In genomic region chr5:140299056-140299455, GRCh38 we compare ENCODE assay signal across 17 cellular contexts. TPM values are rescaled to one million over a fixed set of nuclear protein-coding genes. Genes with fewer than 3 reads are reported as not detected.
A peak's percentile ranks its signal among the peaks of the same experiment; 100 is the strongest.
DNase-seq lines count a peak whose midpoint lies in the region; ATAC-seq and TF ChIP-seq lines count a peak whose summit lies in the region.
"Had no signal": no experiment of that assay in that cellular context is flagged by ENCODE, and none has a peak within 500 bp of the region (broad histone marks: within the 10 kb centered on the region; RNA-seq: fewer than 3 reads in every experiment).

No MANE protein-coding gene starts in this region.

- TF ChIP-seq RAD21 in HCT116 (IDR thresholded peaks at IDR 0.05; ENCODE audit: low read depth) = no peak

- BruUV-seq in HCT116 (replicated peaks; lab: Mats Ljungman, UMichigan) = no TSS peak

- no peaks in the 10 kb centered on the region for H3K9me2 ChIP-seq in HCT116 (ENCODE audit: insufficient read depth)

- ATAC-seq in HCT116 (no peak), left lung (peak; percentile 32), HG03135 (IDR thresholded peaks at IDR 0.05; ENCODE audit: unreplicated experiment) (no peak), HG03378 (IDR thresholded peaks at IDR 0.05; ENCODE audit: unreplicated experiment) (no peak)

- POLR2A ChIA-PET in HCT116 (lab: Charles Lee) = no interaction called here

- H3K79me2 ChIP-seq in HCT116 (ENCODE audit: insufficient read depth, low read length) = peaks cover 79% of the 10 kb centered on the region

- H3K4me2 ChIP-seq in HCT116 (ENCODE audit: low read length) = peak overlapping the region; percentile 22; the same call in 1 of the 2 replicates
- H3K4me2 ChIP-seq in skeletal muscle satellite cell (ENCODE audit: low read length) = peak overlapping the region; percentile 52

- H4K20me1 ChIP-seq in HCT116 (ENCODE audit: insufficient read depth) = no peaks in the 10 kb centered on the region; the same call in 1 of the 2 replicates

- H3K27ac ChIP-seq in HCT116 (ENCODE audit: low read depth, low read length) = peak overlapping the region; percentile 42; the same call in 1 of the 2 replicates
- peak overlapping the region; percentile 41 for H3K27ac ChIP-seq in SJSA1
- H3K27ac ChIP-seq in left lung = peak overlapping the region; percentile 42 to 67

- H3K27me3 ChIP-seq in HCT116 (ENCODE audit: insufficient read depth, low read length) (no peaks in the 10 kb centered on the region), SJSA1 (replicated peaks) (no peaks in the 10 kb centered on the region), left lung (no peaks in the 10 kb centered on the region), skeletal muscle satellite cell (ENCODE audit: control insufficient read depth, insufficient read depth, low read length) (no peaks in the 10 kb centered on the region)

- no peak for TF ChIP-seq POLR2A in HCT116 (IDR thresholded peaks at IDR 0.05; ENCODE audit: borderline replicate concordance, extremely low read depth, insufficient read depth, insufficient read length)

- intact Hi-C loops in HCT116 (cut with micrococcal nuclease) = no loop called here
- intact Hi-C loops in left lung (cut with DNase I) = no loop called here

- H3K9me3 ChIP-seq in HCT116 (ENCODE audit: control insufficient read depth in 1 of 2, insufficient read depth in 1 of 2, low read depth in 1 of 2, low read length in 2 of 2) (no peaks in the 10 kb centered on the region), SJSA1 (replicated peaks) (no peaks in the 10 kb centered on the region), left lung (no peaks in the 10 kb centered on the region), skeletal muscle satellite cell (replicated peaks; ENCODE audit: low read length) (no peaks in the 10 kb centered on the region)

- H3K9ac ChIP-seq in HCT116 (ENCODE audit: low read length) (no peak overlapping the region), skeletal muscle satellite cell (ENCODE audit: low read depth, low read length) (peak overlapping the region; percentile 53)

- CTCF ChIA-PET in HCT116 (lab: Charles Lee) = no interaction called here

- RAD21 ChIA-PET in HCT116 (lab: Charles Lee; ENCODE audit: low non-redundant PET in 1 of 2, low total read pairs in 2 of 2, uncharacterized antibody in 2 of 2, unreplicated experiment in 2 of 2) = no interaction called here

- H3K4me1 ChIP-seq in HCT116 (ENCODE audit: control insufficient read depth in 1 of 2, insufficient read depth in 2 of 2, low read length in 2 of 2) = peaks cover 25 to 50% of the 10 kb centered on the region in 2 experiments
- H3K4me1 ChIP-seq in SJSA1 (replicated peaks) = peaks cover 63% of the 10 kb centered on the region
- peaks cover 7 to 68% of the 10 kb centered on the region in 2 donors for H3K4me1 ChIP-seq in left lung
- H3K4me1 ChIP-seq in skeletal muscle satellite cell (ENCODE audit: control insufficient read depth, insufficient read depth, low read length) = peaks cover 63% of the 10 kb centered on the region

- H2AFZ ChIP-seq in HCT116 (ENCODE audit: low read depth, low read length, poor library complexity, severe bottlenecking) = no peak overlapping the region

- H3K36me3 ChIP-seq in HCT116 (ENCODE audit: control insufficient read depth in 1 of 2, insufficient read depth in 2 of 2, low read length in 2 of 2) (peaks cover 0 to 2% of the 10 kb centered on the region in 2 experiments; a peak in 1 of 4 replicates), SJSA1 (peaks cover 34% of the 10 kb centered on the region), left lung (peaks cover 0 to 18% of the 10 kb centered on the region in 2 donors), skeletal muscle satellite cell (ENCODE audit: insufficient read depth, low read length) (peaks cover 3% of the 10 kb centered on the region)

- no peak for DNase-seq in HCT116 (ENCODE audit: low read depth, low spot score)
- DNase-seq in SJSA1 (ENCODE audit: low read depth in 1 of 2, low spot score in 2 of 2) = no peak
- no peak for DNase-seq in left lung
- DNase-seq in NCI-H1694 treated with DMSO at 0.1 percent for 48 hours (lab: John Stamatoyannopoulos, UW) = no peak
- DNase-seq: activated CD4-positive, alpha-beta T cell treated with anti-CD3 and anti-CD28 coated beads, Interleukin-2, amount 10 ng/mL, durations not matched to agents 24 days and 14 days; activated CD8-positive, alpha-beta memory T cell treated with anti-CD3 and anti-CD28 coated beads, Interleukin-2, amount 50 U/mL, for 4 hours; activated gamma-delta T cell; cerebellar nuclear complex; COR-L47; effector memory CD4-positive, alpha-beta T cell; NCI-H526 treated with DMSO at 0.1 percent for 48 hours; nephron progenitor cell; SHP77 treated with DMSO at 0.1 percent for 48 hours; stimulated activated CD4-positive, alpha-beta T cell treated with anti-CD3 and anti-CD28 coated beads, Interleukin-15, amount 100 ng/mL, for 24 hours had no signal

- TF ChIP-seq CTCF in HCT116 (IDR thresholded peaks at IDR 0.05 in 2 of 3, conservative IDR thresholded peaks at IDR 0.05 in 1 of 3; ENCODE audit: borderline replicate concordance in 1 of 3, insufficient read depth in 1 of 3, low read depth in 2 of 3, low read length in 2 of 3) (no peak), left lung (IDR thresholded peaks at IDR 0.05) (no peak)

- H3K4me3 ChIP-seq in HCT116 (replicated peaks in 1 of 2; ENCODE audit: low read depth in 1 of 2, low read length in 2 of 2) = no peak overlapping the region
- no peak overlapping the region for H3K4me3 ChIP-seq in SJSA1
- H3K4me3 ChIP-seq in left lung = no peak overlapping the region
- no peak overlapping the region for H3K4me3 ChIP-seq in skeletal muscle satellite cell (ENCODE audit: low read length)

TF ChIP-seq in HCT116, 20 proteins besides CTCF, POLR2A, EP300 and RAD21 (continues in another document):
- TF ChIP-seq ATF3 (IDR thresholded peaks at IDR 0.05) (no peak), TCF7L2 (IDR thresholded peaks at IDR 0.05; ENCODE audit: borderline replicate concordance, extremely low read depth, insufficient read depth, insufficient read length) (no peak), MAX (IDR thresholded peaks at IDR 0.05) (no peak), JUND (IDR thresholded peaks at IDR 0.05) (no peak), EZH2phosphoT487 (IDR thresholded peaks at IDR 0.05; ENCODE audit: borderline replicate concordance) (no peak), YY1 (IDR thresholded peaks at IDR 0.05; ENCODE audit: extremely low read depth, insufficient replicate concordance, low read depth, low read length) (no peak), POLR2AphosphoS5 (IDR thresholded peaks at IDR 0.05; ENCODE audit: low read depth, low read length) (no peak), ZFX (IDR thresholded peaks at IDR 0.05) (no peak), ZNF274 (IDR thresholded peaks at IDR 0.05; ENCODE audit: low read depth, low read length) (no peak), SRF (IDR thresholded peaks at IDR 0.05; ENCODE audit: low read depth) (no peak), CBX3 (IDR thresholded peaks at IDR 0.05; ENCODE audit: low read depth) (no peak), FOSL1 (IDR thresholded peaks at IDR 0.05; ENCODE audit: low read depth) (no peak), EGR1 (IDR thresholded peaks at IDR 0.05; ENCODE audit: low read depth) (no peak), EZH2 (IDR thresholded peaks at IDR 0.05) (no peak), REST (IDR thresholded peaks at IDR 0.05; ENCODE audit: low read depth) (no peak), CEBPB (IDR thresholded peaks at IDR 0.05; ENCODE audit: low read depth) (no peak), SP1 (IDR thresholded peaks at IDR 0.05; ENCODE audit: low read depth) (no peak), SIN3A (IDR thresholded peaks at IDR 0.05; ENCODE audit: low read depth) (no peak)

RNA-seq across cellular contexts. Expression of gene PFDN1, which starts 3.8 kb away (rescaled TPM):
- total RNA-seq in HCT116 (2021; ENCODE audit: unreplicated experiment) (48.9 TPM), left lung (10 to 100 TPM; 45.7 to 55.5 TPM)
- polyA plus RNA-seq in HCT116 (2012) = 48.8 and 63.0 TPM in 2 replicates
- 200 and 218 TPM in 2 replicates for total RNA-seq in SJSA1 (2014; rRNA removed; shearing (Covaris generic))
- total RNA-seq in skeletal muscle satellite cell (2012; rRNA removed) = 64.4 and 70.6 TPM in 2 replicates

RNA-seq across cellular contexts. Expression of gene HBEGF, which starts 47.3 kb away (rescaled TPM):
- total RNA-seq in HCT116 (2021; ENCODE audit: unreplicated experiment) = 12.3 TPM
- polyA plus RNA-seq in HCT116 (2012) = 20.8 and 21.7 TPM in 2 replicates
- 44.2 and 46.9 TPM in 2 replicates for total RNA-seq in SJSA1 (2014; rRNA removed; shearing (Covaris generic))
- 10 to 100 TPM; 18.1 to 33.8 TPM for total RNA-seq in left lung
- total RNA-seq in skeletal muscle satellite cell (2012; rRNA removed) = 2.8 and 4.4 TPM in 2 replicates
